In the genomic region with DNA sequence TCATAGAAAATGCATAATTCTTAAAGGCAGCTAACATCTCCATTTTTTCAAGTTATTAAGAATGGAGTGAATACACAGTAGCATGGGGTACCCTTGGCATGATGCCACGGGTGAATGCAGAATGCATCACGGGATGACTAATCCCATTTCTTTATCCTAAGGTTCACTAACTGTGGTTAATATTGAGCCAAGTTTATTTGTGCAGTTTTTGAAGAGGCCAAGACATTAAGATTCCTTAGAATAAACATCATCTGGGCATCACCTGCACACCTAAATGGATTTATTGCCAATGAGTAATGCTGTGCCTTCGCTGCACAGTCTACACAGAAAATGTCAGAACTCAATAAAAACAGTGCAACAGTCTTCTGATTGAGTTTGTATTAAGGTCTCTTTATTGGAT, we compare ENCODE assay signal across 15 cellular contexts.
A peak's percentile ranks its signal among the peaks of the same experiment; 100 is the strongest.
DNase-seq lines count a peak whose midpoint lies in the region; ATAC-seq and TF ChIP-seq lines count a peak whose summit lies in the region.
"Had no signal": no experiment of that assay in that cellular context is flagged by ENCODE, and none has a peak within 500 bp of the region (broad histone marks: within the 10 kb centered on the region; RNA-seq: fewer than 3 reads in every experiment).

No MANE protein-coding gene starts in this region.

- H3K4me3 ChIP-seq in AG10803 (ENCODE audit: low read length) (no peak overlapping the region), SJSA1 (no peak overlapping the region)
- H3K4me3 ChIP-seq: right lobe of liver, upper lobe of left lung had no signal

- no peaks in the 10 kb centered on the region for H3K36me3 ChIP-seq in SJSA1
- H3K36me3 ChIP-seq: right lobe of liver, upper lobe of left lung had no signal

- peak; percentile 99 for ATAC-seq in foreskin keratinocyte
- no peak for ATAC-seq in HG03460 (IDR thresholded peaks at IDR 0.05; ENCODE audit: unreplicated experiment)
- ATAC-seq in GM21528 (IDR thresholded peaks at IDR 0.05; ENCODE audit: low FRiP score, unreplicated experiment) = no peak
- ATAC-seq: right lobe of liver had no signal

- DNase-seq in AG10803 (ENCODE audit: low read depth) (peak; percentile 17), HS-5 (ENCODE audit: low read depth) (peak; percentile 58), SJSA1 (ENCODE audit: low read depth in 1 of 2, low spot score in 2 of 2) (peak; percentile 66 to 85), foreskin keratinocyte (peak; percentile 95 to 98), T-helper 1 cell (no peak)
- no peak for DNase-seq in activated CD4-positive, alpha-beta T cell treated with anti-CD3 and anti-CD28 coated beads for 4 hours
- DNase-seq: activated CD4-positive, alpha-beta memory T cell treated with anti-CD3 and anti-CD28 coated beads, Interleukin-2, amount 10 ng/mL, durations not matched to agents 7 days and 5 days; activated naive CD4-positive, alpha-beta T cell treated with anti-CD3 and anti-CD28 coated beads, Interleukin-2, amount 10 ng/mL, durations not matched to agents 7 days and 5 days; MM.1S; right lobe of liver; T-helper 2 cell; upper lobe of left lung had no signal

- no peak overlapping the region for H3K27ac ChIP-seq in SJSA1
- H3K27ac ChIP-seq in foreskin keratinocyte = no peak overlapping the region
- H3K27ac ChIP-seq: C4-2B, right lobe of liver, upper lobe of left lung had no signal

- peaks cover 7% of the 10 kb centered on the region for H3K4me1 ChIP-seq in SJSA1 (replicated peaks)
- peaks cover 24% of the 10 kb centered on the region for H3K4me1 ChIP-seq in foreskin keratinocyte
- H3K4me1 ChIP-seq: right lobe of liver, upper lobe of left lung had no signal

- H3K27me3 ChIP-seq in SJSA1 (replicated peaks) (peaks cover 29% of the 10 kb centered on the region), foreskin keratinocyte (no peaks in the 10 kb centered on the region)
- H3K27me3 ChIP-seq: right lobe of liver, upper lobe of left lung had no signal

- H3K9me3 ChIP-seq in SJSA1 (replicated peaks) = 0 out of 2 replicates have a peak, but pooled peaks cover 2% of the 10 kb centered on the region
- H3K9me3 ChIP-seq: right lobe of liver, upper lobe of left lung had no signal

- TF ChIP-seq CTCF in AG10803 (conservative IDR thresholded peaks at IDR 0.05; ENCODE audit: low read length) = no peak
- no peak for TF ChIP-seq CTCF in foreskin keratinocyte (conservative IDR thresholded peaks at IDR 0.05)

Comparison
In these comparisons a context has a peak if more than half of its experiments do, and no peak if none do; other contexts are left out.
1. DNase-seq: peak in AG10803 (single experiment), HS-5 (single experiment), SJSA1 (2 of 2) and foreskin keratinocyte (2 of 2); none in T-helper 1 cell (0 of 5) and activated CD4-positive, alpha-beta T cell treated with anti-CD3 and anti-CD28 coated beads for 4 hours (0 of 2).